ENCODE assay signal across 8 cellular contexts in genomic region chr11:102430158-102430836, GRCh38. TPM values are rescaled to one million over a fixed set of nuclear protein-coding genes. Genes with fewer than 3 reads are reported as not detected.
DNase-seq lines count a peak whose midpoint lies in the region; ATAC-seq, FAIRE-seq and TF ChIP-seq lines count a peak whose summit lies in the region.

No MANE protein-coding gene starts in this region.

- WGBS in GM12878 (ENCODE audit: insufficient coverage, insufficient replicate concordance, low lambda C conversion rate, missing lambda C conversion rate) = 0% methylated on average over 3 of the region's 3 CpGs
- 65% methylated on average over 3 of the region's 3 CpGs for WGBS in right cardiac atrium

- peak overlapping the region; percentile 77 for H3K4me2 ChIP-seq in GM12878 (ENCODE audit: control insufficient read depth, insufficient read depth)

- peak; percentile 94 for ATAC-seq in GM21367 (IDR thresholded peaks at IDR 0.05; ENCODE audit: unreplicated experiment)
- peak; percentile 91 for ATAC-seq in HG03520 (IDR thresholded peaks at IDR 0.05; ENCODE audit: unreplicated experiment)
- ATAC-seq in GM12878 = peak; percentile 90
- ATAC-seq in right cardiac atrium = no peak

- peaks cover 35% of the 10 kb centered on the region for H3K4me1 ChIP-seq in GM12878 (ENCODE audit: control insufficient read depth, insufficient read depth, low read length)
- H3K4me1 ChIP-seq in right cardiac atrium (ENCODE audit: control insufficient read depth, insufficient read depth, low read length) = peaks cover 5% of the 10 kb centered on the region

- TF ChIP-seq RAD21 in GM12878 (IDR thresholded peaks at IDR 0.05; ENCODE audit: insufficient read depth, low read depth, low read length) = no peak; the same call in 1 of the 2 replicates

- POLR2A ChIA-PET in GM12878 (lab: Charles Lee) = interaction anchor here (0.6 to 1.9 kb wide), 8 partner anchors 10 to 116 kb away, joined by 3 to 10 read pairs (median 6); no protein-coding TSS in a partner anchor

- RAD21 ChIA-PET in GM12878 (lab: Charles Lee; ENCODE audit: unreplicated experiment) = interaction anchor here (0.5 to 1.9 kb wide), 32 partner anchors 9 to 183 kb away, joined by 3 to 27 read pairs (median 5); partner anchors contain the start of gene TMEM123

- BruUV-seq in GM12878 (replicated peaks; lab: Mats Ljungman, UMichigan) = no TSS peak

- H3K79me2 ChIP-seq in GM12878 (ENCODE audit: control insufficient read depth, insufficient read depth, low read length) = peaks cover 15% of the 10 kb centered on the region

- intact Hi-C loops in GM12878 (cut with micrococcal nuclease; ENCODE audit: unreplicated experiment) = loop anchor here (2.0 to 5.0 kb wide), 2 partner anchors 17 to 113 kb away; partner anchors contain the start of gene BIRC3
- intact Hi-C loops in right cardiac atrium (cut with DNase I) = no loop called here

- H4K20me1 ChIP-seq in GM12878 (ENCODE audit: control insufficient read depth, insufficient read depth) = no peaks in the 10 kb centered on the region

- H3K36me3 ChIP-seq in GM12878 (ENCODE audit: control insufficient read depth in 2 of 2, insufficient read depth in 2 of 2, low read length in 1 of 2) = peaks cover 0 to 2% of the 10 kb centered on the region in 2 experiments; a peak in 2 of 4 replicates

- peak; percentile 76 to 82; a peak in 2 of 4 replicates for TF ChIP-seq EP300 in GM12878 (IDR thresholded peaks at IDR 0.05; ENCODE audit: borderline replicate concordance in 1 of 2, control insufficient read depth in 1 of 2, low read depth in 2 of 2, low read length in 2 of 2)

- TF ChIP-seq POLR2A in GM12891 (IDR thresholded peaks at IDR 0.05; ENCODE audit: low read depth, low read length) (no peak), GM12878 (IDR thresholded peaks at IDR 0.05; ENCODE audit: low read depth, low read length) (no peak)

- peak overlapping the region; percentile 36 for H3K9ac ChIP-seq in GM12878 (ENCODE audit: control insufficient read depth, insufficient read depth, low read length)

- CTCF ChIA-PET in GM12878 (lab: Yijun Ruan, JAX) = interaction anchor here (0.6 to 2.7 kb wide), 21 partner anchors 9 to 236 kb away, joined by 3 to 19 read pairs (median 5); no protein-coding TSS in a partner anchor

- no peak for TF ChIP-seq CTCF in GM12878 (IDR thresholded peaks at IDR 0.05 in 2 of 3, conservative IDR thresholded peaks at IDR 0.05 in 1 of 3; ENCODE audit: control insufficient read depth in 2 of 3, extremely low read depth in 1 of 3, insufficient read depth in 1 of 3, low read depth in 3 of 3, low read length in 3 of 3)

- H3K9me3 ChIP-seq in GM12878 (replicated peaks; ENCODE audit: control insufficient read depth, insufficient read depth, low read length) (peaks cover 31% of the 10 kb centered on the region), right cardiac atrium (ENCODE audit: control insufficient read depth, low read length) (no peaks in the 10 kb centered on the region)

- no peaks in the 10 kb centered on the region for H3K27me3 ChIP-seq in GM12878 (replicated peaks in 1 of 2; ENCODE audit: control insufficient read depth in 2 of 2, insufficient read depth in 2 of 2, low read length in 1 of 2)
- H3K27me3 ChIP-seq in right cardiac atrium (ENCODE audit: control insufficient read depth, insufficient read depth) = no peaks in the 10 kb centered on the region

- SMC1A ChIA-PET in GM12878 (lab: Charles Lee; ENCODE audit: uncharacterized antibody, unreplicated experiment) = interaction anchor here (0.5 to 2.7 kb wide), 39 partner anchors 9 to 195 kb away, joined by 3 to 25 read pairs (median 5); partner anchors contain the start of genes MMP20 and TMEM123

- peak overlapping the region; percentile 91 for H3K27ac ChIP-seq in GM12878 (ENCODE audit: control insufficient read depth, insufficient read depth)
- H3K27ac ChIP-seq in right cardiac atrium (ENCODE audit: low read length) = no peak overlapping the region

- in situ Hi-C loops in GM12878 (cut with MboI) = no loop called here

- FAIRE-seq in GM12891 (lab: Jason Lieb, UNC) = peak; percentile 97
- FAIRE-seq in GM12878 (lab: Jason Lieb, UNC) = peak; percentile 94

- H2AFZ ChIP-seq in GM12878 (ENCODE audit: control insufficient read depth, low read depth, low read length) = peak overlapping the region; percentile 51

- peak overlapping the region; percentile 53 for H3K4me3 ChIP-seq in GM12878
- H3K4me3 ChIP-seq in right cardiac atrium (ENCODE audit: low read length) = no peak overlapping the region

- DNase-seq in GM12891 (ENCODE audit: insufficient read length, low spot score) = peak; percentile 20
- peak; percentile 99 for DNase-seq in GM12878 (ENCODE audit: low read depth, low spot score)
- no peak for DNase-seq in NCI-H748 (lab: John Stamatoyannopoulos, UW; ENCODE audit: unreplicated experiment)
- no peak for DNase-seq in OCI-M2 (lab: John Stamatoyannopoulos, UW; ENCODE audit: unreplicated experiment)
- DNase-seq in right cardiac atrium = no peak
- DNase-seq in NK-92 (lab: John Stamatoyannopoulos, UW; ENCODE audit: unreplicated experiment) = no peak

TF ChIP-seq in GM12891, 5 proteins besides CTCF, POLR2A, EP300 and RAD21:
- no peak for TF ChIP-seq POLR2AphosphoS5 (IDR thresholded peaks at IDR 0.05; ENCODE audit: low read depth, low read length)
- TF ChIP-seq TAF1 (IDR thresholded peaks at IDR 0.05; ENCODE audit: low read depth, low read length) = peak; percentile 15; the same call in 1 of the 2 replicates
- TF ChIP-seq POU2F2 (IDR thresholded peaks at IDR 0.05; ENCODE audit: low read depth, low read length) = no peak
- peak; percentile 66 for TF ChIP-seq SPI1 (IDR thresholded peaks at IDR 0.05; ENCODE audit: low read depth, low read length)
- no peak for TF ChIP-seq PAX5 (IDR thresholded peaks at IDR 0.05; ENCODE audit: insufficient read depth, low read length, severe bottlenecking)

TF ChIP-seq in GM12878, 131 proteins besides CTCF, POLR2A, EP300 and RAD21 (continues in another document):
- TF ChIP-seq SMAD1 (IDR thresholded peaks at IDR 0.05; ENCODE audit: low read depth, partially characterized antibody) (peak; percentile 84), CBX5 (IDR thresholded peaks at IDR 0.05; ENCODE audit: low read depth) (peak; percentile 86; the same call in 1 of the 2 replicates), MTA2 (IDR thresholded peaks at IDR 0.05; ENCODE audit: low read depth) (peak; percentile 86), BCL3 (IDR thresholded peaks at IDR 0.05; ENCODE audit: borderline replicate concordance, insufficient read depth, low read depth, low read length, poor library complexity, severe bottlenecking) (peak; percentile 87), E2F4 (IDR thresholded peaks at IDR 0.05; ENCODE audit: low read depth, low read length) (no peak), EZH2 (IDR thresholded peaks at IDR 0.05; ENCODE audit: borderline replicate concordance, control insufficient read depth, low read depth, low read length) (0 out of 2 replicates have a peak, but pooled peaks have one; percentile 22), DPF2 (IDR thresholded peaks at IDR 0.05) (peak; percentile 76), NR2F1 (conservative IDR thresholded peaks at IDR 0.05) (peak; percentile 69), BACH1 (IDR thresholded peaks at IDR 0.05; ENCODE audit: borderline replicate concordance) (no peak; the same call in 1 of the 2 replicates), POLR2AphosphoS2 (IDR thresholded peaks at IDR 0.05; ENCODE audit: low read depth, low read length) (no peak), CEBPB (IDR thresholded peaks at IDR 0.05; ENCODE audit: borderline replicate concordance in 1 of 2, low read depth in 2 of 2, low read length in 2 of 2) (no peak; a peak in 1 of 4 replicates), NR2C2 (IDR thresholded peaks at IDR 0.05; ENCODE audit: borderline replicate concordance, control insufficient read depth, insufficient read length, low read depth) (no peak), YY1 (IDR thresholded peaks at IDR 0.05; ENCODE audit: low read depth, low read length) (peak; percentile 86)

RNA-seq across cellular contexts. Expression of gene TMEM123, which starts 22.3 kb away (rescaled TPM):
- 62.2 TPM for polyA plus RNA-seq in GM12891 (2012; ENCODE audit: low read depth, missing spikeins)
- 122 and 125 TPM in 2 replicates for total RNA-seq in GM12878 (2013; cell fraction: nucleolus; rRNA removed)
- total RNA-seq in GM12878 (2014; rRNA removed) (90.4 and 104 TPM in 2 replicates), GM12878 (2014; rRNA removed; fragmentation: Illumina TruSeq; extraction: Trizol) (220 and 240 TPM in 2 replicates), GM12878 (2021) (124 and 146 TPM in 2 replicates), right cardiac atrium (100 to 1,000 TPM; 101 to 106 (median 101) TPM)
- 60.0 TPM for polyA plus RNA-seq in GM12878 (2011; ENCODE audit: low read depth)
- polyA plus RNA-seq in GM12878 (2011; rRNA removed) (667 and 744 TPM in 2 replicates), GM12878 (2014; fragmentation: Illumina TruSeq; extraction: Trizol) (152 and 245 TPM in 2 replicates), GM12878 (2014; fragmentation: Nextera tagmentation; extraction: Ambion mirVana) (10 to 100 TPM; 35.1 to 48.8 TPM), GM12878 (2014; rRNA removed) (62.9 and 73.9 TPM in 2 replicates), GM12878 (2016; fragmentation: Nextera tagmentation; extraction: Ambion mirVana) (100 to 1,000 TPM; 122 to 124 TPM), right cardiac atrium (52.4 TPM)
- polyA plus RNA-seq in GM12878 (2011; cell fraction: cytosol; rRNA removed) = 89.5 and 235 TPM in 2 replicates
- 48.4 and 94.5 TPM in 2 replicates for polyA plus RNA-seq in GM12878 (2011; cell fraction: nucleus; rRNA removed)
- polyA plus RNA-seq in GM12878 (2012) = 77.6 and 83.1 TPM in 2 replicates
- polyA minus RNA-seq in GM12878 (2011; rRNA and poly(A)+ RNA removed) = 234 and 661 TPM in 2 replicates
- 119 and 168 TPM in 2 replicates for polyA minus RNA-seq in GM12878 (2011; cell fraction: cytosol; rRNA and poly(A)+ RNA removed)
- polyA minus RNA-seq in GM12878 (2011; cell fraction: nucleus; rRNA and poly(A)+ RNA removed) = 56.7 and 58.8 TPM in 2 replicates

Comparison
In these comparisons a context has a peak if more than half of its experiments do, and no peak if none do; other contexts are left out.
1. DNase-seq: peak in GM12891 (single experiment) and GM12878 (single experiment); none in NCI-H748 (single experiment), OCI-M2 (single experiment), right cardiac atrium (0 of 3) and NK-92 (single experiment).
2. ATAC-seq: peak in GM21367 (single experiment), HG03520 (single experiment) and GM12878 (single experiment); none in right cardiac atrium (0 of 2).